In genomic region chr12:90896164-90896563, GRCh38 we compare ENCODE assay signal across 1 cellular context.
A peak's percentile ranks its signal among the peaks of the same experiment; 100 is the strongest.
TF ChIP-seq lines count a peak whose summit lies in the region.

No MANE protein-coding gene starts in this region.

TF ChIP-seq in IMR-90, 13 proteins besides CTCF, POLR2A, EP300 and RAD21:
- TF ChIP-seq FOS (IDR thresholded peaks at IDR 0.05; ENCODE audit: low read depth, low read length) (peak; percentile 22; the same call in 1 of the 2 replicates), MAZ (IDR thresholded peaks at IDR 0.05; ENCODE audit: borderline replicate concordance, low read depth, low read length) (no peak)
TF ChIP-seq in IMR-90: peak in this region for 1.
